In the genomic region with DNA sequence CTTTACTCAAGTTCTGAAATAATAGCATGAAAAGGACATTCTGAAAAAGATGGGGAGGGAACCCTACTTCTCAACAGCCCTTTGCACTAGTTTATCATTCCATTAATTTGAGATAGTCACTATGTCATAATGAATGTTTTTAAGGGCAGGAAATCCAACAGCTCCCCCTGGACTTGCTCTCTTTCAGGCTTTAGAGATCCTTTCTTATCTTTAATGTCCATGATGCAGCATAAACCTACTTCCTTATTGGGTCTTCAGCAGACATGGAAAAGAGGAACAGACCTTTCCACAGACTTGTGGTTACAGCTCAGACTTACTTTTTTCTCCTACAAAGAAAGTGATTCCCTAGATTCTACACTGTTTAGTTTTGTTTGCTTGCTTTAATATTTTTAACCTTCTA, we compare ENCODE assay signal across 1 cellular context.
TF ChIP-seq lines count a peak whose summit lies in the region.

No MANE protein-coding gene starts in this region.

TF ChIP-seq in HepG2, 621 proteins besides CTCF, POLR2A, EP300 and RAD21 (continued from another document):
- no peak for TF ChIP-seq HNRNPH1 (optimal IDR thresholded peaks at IDR 0.05; ENCODE audit: low read depth, low read length)
- TF ChIP-seq SMARCE1 (IDR thresholded peaks at IDR 0.05; ENCODE audit: borderline replicate concordance), result no peak
- no peak for TF ChIP-seq ZNF101 (CRISPR knock-in tag; IDR thresholded peaks at IDR 0.05; ENCODE audit: borderline replicate concordance, low read depth)
- no peak for TF ChIP-seq ZNF180 (CRISPR knock-in tag; IDR thresholded peaks at IDR 0.05; ENCODE audit: borderline replicate concordance, low read depth)
- no peak for TF ChIP-seq TAF15 (IDR thresholded peaks at IDR 0.05; ENCODE audit: low read depth, low read length, poor library complexity, severe bottlenecking)
- no peak for TF ChIP-seq PHF20 (CRISPR knock-in tag; IDR thresholded peaks at IDR 0.05)
- TF ChIP-seq, protein P1, sequence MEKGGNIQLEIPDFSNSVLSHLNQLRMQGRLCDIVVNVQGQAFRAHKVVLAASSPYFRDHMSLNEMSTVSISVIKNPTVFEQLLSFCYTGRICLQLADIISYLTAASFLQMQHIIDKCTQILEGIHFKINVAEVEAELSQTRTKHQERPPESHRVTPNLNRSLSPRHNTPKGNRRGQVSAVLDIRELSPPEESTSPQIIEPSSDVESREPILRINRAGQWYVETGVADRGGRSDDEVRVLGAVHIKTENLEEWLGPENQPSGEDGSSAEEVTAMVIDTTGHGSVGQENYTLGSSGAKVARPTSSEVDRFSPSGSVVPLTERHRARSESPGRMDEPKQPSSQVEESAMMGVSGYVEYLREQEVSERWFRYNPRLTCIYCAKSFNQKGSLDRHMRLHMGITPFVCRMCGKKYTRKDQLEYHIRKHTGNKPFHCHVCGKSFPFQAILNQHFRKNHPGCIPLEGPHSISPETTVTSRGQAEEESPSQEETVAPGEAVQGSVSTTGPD (CRISPR knock-in tag; IDR thresholded peaks at IDR 0.05), result no peak
- TF ChIP-seq POLR2G (IDR thresholded peaks at IDR 0.05; ENCODE audit: low read depth, low read length), result no peak
- TF ChIP-seq ZBTB38 (CRISPR knock-in tag; IDR thresholded peaks at IDR 0.05), result no peak
- TF ChIP-seq, protein P2, sequence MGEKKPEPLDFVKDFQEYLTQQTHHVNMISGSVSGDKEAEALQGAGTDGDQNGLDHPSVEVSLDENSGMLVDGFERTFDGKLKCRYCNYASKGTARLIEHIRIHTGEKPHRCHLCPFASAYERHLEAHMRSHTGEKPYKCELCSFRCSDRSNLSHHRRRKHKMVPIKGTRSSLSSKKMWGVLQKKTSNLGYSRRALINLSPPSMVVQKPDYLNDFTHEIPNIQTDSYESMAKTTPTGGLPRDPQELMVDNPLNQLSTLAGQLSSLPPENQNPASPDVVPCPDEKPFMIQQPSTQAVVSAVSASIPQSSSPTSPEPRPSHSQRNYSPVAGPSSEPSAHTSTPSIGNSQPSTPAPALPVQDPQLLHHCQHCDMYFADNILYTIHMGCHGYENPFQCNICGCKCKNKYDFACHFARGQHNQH (CRISPR knock-in tag; IDR thresholded peaks at IDR 0.05), result no peak
- TF ChIP-seq SATB2 (CRISPR knock-in tag; IDR thresholded peaks at IDR 0.05), result no peak
- no peak for TF ChIP-seq SMYD3 (CRISPR knock-in tag; IDR thresholded peaks at IDR 0.05)
